2 cellular contexts compared by ENCODE assay signal in the genomic region with DNA sequence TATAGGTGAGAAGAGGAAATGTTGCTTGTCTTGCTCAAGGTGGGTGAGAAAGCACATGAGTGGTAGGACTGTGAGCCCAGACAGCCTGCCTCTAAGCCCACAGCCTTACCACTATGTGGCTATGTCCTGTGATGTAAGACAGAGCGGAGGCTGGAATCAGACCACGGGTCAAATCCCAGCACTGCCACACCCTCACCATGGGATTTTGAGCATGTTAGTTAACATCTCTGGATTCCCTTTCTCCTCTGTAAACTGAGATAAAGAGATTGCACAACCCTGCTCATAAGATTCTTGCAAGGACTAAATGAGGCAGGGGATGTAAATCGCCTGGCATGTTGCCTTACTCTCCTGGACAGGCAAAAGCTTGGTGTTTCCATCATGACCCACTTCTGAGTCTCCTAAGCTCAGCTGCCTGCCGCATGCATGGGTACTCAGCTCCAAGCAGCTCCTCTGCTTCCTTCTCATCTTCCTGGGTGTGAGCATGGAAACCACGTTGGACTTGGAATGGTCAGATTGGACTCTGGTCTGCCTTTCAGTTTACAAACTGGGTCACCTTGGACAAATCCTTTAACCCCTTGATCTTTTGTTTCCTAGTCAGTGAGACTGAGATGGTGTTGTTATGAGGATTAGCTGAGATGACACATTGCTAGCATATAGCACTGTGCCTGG.
A peak's percentile ranks its signal among the peaks of the same experiment; 100 is the strongest.
TF ChIP-seq lines count a peak whose summit lies in the region.

No MANE protein-coding gene starts in this region.

TF ChIP-seq in HepG2, 621 proteins besides CTCF, POLR2A, EP300 and RAD21 (continued from another document and continues in another):
- TF ChIP-seq CBX2 (IDR thresholded peaks at IDR 0.05; ENCODE audit: low read depth, low read length), result no peak
- TF ChIP-seq CBX2 (CRISPR knock-in tag; IDR thresholded peaks at IDR 0.05; ENCODE audit: low read depth), result no peak
- no peak for TF ChIP-seq MAF1 (CRISPR knock-in tag; IDR thresholded peaks at IDR 0.05; ENCODE audit: borderline replicate concordance)
- TF ChIP-seq HNF4A (CRISPR knock-in tag; IDR thresholded peaks at IDR 0.05), result peak; percentile 29
- TF ChIP-seq, protein P1, sequence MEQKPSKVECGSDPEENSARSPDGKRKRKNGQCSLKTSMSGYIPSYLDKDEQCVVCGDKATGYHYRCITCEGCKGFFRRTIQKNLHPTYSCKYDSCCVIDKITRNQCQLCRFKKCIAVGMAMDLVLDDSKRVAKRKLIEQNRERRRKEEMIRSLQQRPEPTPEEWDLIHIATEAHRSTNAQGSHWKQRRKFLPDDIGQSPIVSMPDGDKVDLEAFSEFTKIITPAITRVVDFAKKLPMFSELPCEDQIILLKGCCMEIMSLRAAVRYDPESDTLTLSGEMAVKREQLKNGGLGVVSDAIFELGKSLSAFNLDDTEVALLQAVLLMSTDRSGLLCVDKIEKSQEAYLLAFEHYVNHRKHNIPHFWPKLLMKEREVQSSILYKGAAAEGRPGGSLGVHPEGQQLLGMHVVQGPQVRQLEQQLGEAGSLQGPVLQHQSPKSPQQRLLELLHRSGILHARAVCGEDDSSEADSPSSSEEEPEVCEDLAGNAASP (CRISPR knock-in tag; IDR thresholded peaks at IDR 0.05; ENCODE audit: borderline replicate concordance), result no peak
- no peak for TF ChIP-seq ZBTB3 (CRISPR knock-in tag; IDR thresholded peaks at IDR 0.05; ENCODE audit: borderline replicate concordance, low read depth)
- TF ChIP-seq, protein P2, sequence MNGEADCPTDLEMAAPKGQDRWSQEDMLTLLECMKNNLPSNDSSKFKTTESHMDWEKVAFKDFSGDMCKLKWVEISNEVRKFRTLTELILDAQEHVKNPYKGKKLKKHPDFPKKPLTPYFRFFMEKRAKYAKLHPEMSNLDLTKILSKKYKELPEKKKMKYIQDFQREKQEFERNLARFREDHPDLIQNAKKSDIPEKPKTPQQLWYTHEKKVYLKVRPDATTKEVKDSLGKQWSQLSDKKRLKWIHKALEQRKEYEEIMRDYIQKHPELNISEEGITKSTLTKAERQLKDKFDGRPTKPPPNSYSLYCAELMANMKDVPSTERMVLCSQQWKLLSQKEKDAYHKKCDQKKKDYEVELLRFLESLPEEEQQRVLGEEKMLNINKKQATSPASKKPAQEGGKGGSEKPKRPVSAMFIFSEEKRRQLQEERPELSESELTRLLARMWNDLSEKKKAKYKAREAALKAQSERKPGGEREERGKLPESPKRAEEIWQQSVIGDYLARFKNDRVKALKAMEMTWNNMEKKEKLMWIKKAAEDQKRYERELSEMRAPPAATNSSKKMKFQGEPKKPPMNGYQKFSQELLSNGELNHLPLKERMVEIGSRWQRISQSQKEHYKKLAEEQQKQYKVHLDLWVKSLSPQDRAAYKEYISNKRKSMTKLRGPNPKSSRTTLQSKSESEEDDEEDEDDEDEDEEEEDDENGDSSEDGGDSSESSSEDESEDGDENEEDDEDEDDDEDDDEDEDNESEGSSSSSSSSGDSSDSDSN (CRISPR knock-in tag; IDR thresholded peaks at IDR 0.05), result no peak
- TF ChIP-seq CEBPB (IDR thresholded peaks at IDR 0.05; ENCODE audit: borderline replicate concordance, low read depth, low read length), result peak; percentile 45; the same call in 1 of the 2 replicates
- no peak for TF ChIP-seq ZNF616 (CRISPR knock-in tag; IDR thresholded peaks at IDR 0.05; ENCODE audit: low read depth)
- TF ChIP-seq, protein P3, sequence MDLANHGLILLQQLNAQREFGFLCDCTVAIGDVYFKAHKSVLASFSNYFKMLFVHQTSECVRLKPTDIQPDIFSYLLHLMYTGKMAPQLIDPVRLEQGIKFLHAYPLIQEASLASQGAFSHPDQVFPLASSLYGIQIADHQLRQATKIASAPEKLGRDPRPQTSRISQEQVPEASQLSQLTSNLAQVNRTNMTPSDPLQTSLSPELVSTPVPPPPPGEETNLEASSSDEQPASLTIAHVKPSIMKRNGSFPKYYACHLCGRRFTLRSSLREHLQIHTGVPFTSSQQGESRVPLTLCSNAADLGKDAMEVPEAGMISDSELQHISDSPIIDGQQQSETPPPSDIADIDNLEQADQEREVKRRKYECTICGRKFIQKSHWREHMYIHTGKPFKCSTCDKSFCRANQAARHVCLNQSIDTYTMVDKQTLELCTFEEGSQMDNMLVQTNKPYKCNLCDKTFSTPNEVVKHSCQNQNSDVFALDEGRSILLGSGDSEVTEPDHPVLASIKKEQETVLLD (CRISPR knock-in tag; IDR thresholded peaks at IDR 0.05; ENCODE audit: low read depth), result no peak
- no peak for TF ChIP-seq ZNF343 (CRISPR knock-in tag; IDR thresholded peaks at IDR 0.05)
- TF ChIP-seq NFIC (IDR thresholded peaks at IDR 0.05; ENCODE audit: low read length), result no peak
- TF ChIP-seq RBM22 (optimal IDR thresholded peaks at IDR 0.05; ENCODE audit: low read length), result no peak
- TF ChIP-seq, protein P4, sequence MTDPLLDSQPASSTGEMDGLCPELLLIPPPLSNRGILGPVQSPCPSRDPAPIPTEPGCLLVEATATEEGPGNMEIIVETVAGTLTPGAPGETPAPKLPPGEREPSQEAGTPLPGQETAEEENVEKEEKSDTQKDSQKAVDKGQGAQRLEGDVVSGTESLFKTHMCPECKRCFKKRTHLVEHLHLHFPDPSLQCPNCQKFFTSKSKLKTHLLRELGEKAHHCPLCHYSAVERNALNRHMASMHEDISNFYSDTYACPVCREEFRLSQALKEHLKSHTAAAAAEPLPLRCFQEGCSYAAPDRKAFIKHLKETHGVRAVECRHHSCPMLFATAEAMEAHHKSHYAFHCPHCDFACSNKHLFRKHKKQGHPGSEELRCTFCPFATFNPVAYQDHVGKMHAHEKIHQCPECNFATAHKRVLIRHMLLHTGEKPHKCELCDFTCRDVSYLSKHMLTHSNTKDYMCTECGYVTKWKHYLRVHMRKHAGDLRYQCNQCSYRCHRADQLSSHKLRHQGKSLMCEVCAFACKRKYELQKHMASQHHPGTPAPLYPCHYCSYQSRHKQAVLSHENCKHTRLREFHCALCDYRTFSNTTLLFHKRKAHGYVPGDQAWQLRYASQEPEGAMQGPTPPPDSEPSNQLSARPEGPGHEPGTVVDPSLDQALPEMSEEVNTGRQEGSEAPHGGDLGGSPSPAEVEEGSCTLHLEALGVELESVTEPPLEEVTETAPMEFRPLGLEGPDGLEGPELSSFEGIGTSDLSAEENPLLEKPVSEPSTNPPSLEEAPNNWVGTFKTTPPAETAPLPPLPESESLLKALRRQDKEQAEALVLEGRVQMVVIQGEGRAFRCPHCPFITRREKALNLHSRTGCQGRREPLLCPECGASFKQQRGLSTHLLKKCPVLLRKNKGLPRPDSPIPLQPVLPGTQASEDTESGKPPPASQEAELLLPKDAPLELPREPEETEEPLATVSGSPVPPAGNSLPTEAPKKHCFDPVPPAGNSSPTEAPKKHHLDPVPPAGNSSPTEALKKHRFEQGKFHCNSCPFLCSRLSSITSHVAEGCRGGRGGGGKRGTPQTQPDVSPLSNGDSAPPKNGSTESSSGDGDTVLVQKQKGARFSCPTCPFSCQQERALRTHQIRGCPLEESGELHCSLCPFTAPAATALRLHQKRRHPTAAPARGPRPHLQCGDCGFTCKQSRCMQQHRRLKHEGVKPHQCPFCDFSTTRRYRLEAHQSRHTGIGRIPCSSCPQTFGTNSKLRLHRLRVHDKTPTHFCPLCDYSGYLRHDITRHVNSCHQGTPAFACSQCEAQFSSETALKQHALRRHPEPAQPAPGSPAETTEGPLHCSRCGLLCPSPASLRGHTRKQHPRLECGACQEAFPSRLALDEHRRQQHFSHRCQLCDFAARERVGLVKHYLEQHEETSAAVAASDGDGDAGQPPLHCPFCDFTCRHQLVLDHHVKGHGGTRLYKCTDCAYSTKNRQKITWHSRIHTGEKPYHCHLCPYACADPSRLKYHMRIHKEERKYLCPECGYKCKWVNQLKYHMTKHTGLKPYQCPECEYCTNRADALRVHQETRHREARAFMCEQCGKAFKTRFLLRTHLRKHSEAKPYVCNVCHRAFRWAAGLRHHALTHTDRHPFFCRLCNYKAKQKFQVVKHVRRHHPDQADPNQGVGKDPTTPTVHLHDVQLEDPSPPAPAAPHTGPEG (CRISPR knock-in tag; IDR thresholded peaks at IDR 0.05), result no peak
- TF ChIP-seq ZNF652 (CRISPR knock-in tag; IDR thresholded peaks at IDR 0.05; ENCODE audit: borderline replicate concordance, low read depth), result peak; percentile 82

TF ChIP-seq in SK-N-SH treated with all-trans-retinoic acid at 6 μM for 48 hours, 23 proteins besides CTCF, POLR2A, EP300 and RAD21:
- TF ChIP-seq, protein P5, sequence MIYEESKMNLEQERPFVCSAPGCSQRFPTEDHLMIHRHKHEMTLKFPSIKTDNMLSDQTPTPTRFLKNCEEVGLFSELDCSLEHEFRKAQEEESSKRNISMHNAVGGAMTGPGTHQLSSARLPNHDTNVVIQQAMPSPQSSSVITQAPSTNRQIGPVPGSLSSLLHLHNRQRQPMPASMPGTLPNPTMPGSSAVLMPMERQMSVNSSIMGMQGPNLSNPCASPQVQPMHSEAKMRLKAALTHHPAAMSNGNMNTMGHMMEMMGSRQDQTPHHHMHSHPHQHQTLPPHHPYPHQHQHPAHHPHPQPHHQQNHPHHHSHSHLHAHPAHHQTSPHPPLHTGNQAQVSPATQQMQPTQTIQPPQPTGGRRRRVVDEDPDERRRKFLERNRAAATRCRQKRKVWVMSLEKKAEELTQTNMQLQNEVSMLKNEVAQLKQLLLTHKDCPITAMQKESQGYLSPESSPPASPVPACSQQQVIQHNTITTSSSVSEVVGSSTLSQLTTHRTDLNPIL (CRISPR knock-in tag; IDR thresholded peaks at IDR 0.05; ENCODE audit: low read depth), result no peak
- TF ChIP-seq ZC3H10 (CRISPR knock-in tag; IDR thresholded peaks at IDR 0.05) (no peak), ISL1 (CRISPR knock-in tag; IDR thresholded peaks at IDR 0.05) (no peak), CSDC2 (CRISPR knock-in tag; IDR thresholded peaks at IDR 0.05) (no peak), RARB (CRISPR knock-in tag; IDR thresholded peaks at IDR 0.05) (no peak), ARNTL (CRISPR knock-in tag; IDR thresholded peaks at IDR 0.05; ENCODE audit: borderline replicate concordance, low read depth) (no peak), GLIS3 (CRISPR knock-in tag; IDR thresholded peaks at IDR 0.05) (no peak), ZFP30 (CRISPR knock-in tag; IDR thresholded peaks at IDR 0.05) (no peak), PPARA (CRISPR knock-in tag; IDR thresholded peaks at IDR 0.05; ENCODE audit: borderline replicate concordance) (no peak), OSR1 (CRISPR knock-in tag; IDR thresholded peaks at IDR 0.05) (no peak), TCF4 (CRISPR knock-in tag; IDR thresholded peaks at IDR 0.05; ENCODE audit: borderline replicate concordance) (no peak), ZNF565 (CRISPR knock-in tag; conservative IDR thresholded peaks at IDR 0.05; ENCODE audit: low read depth) (no peak)
- TF ChIP-seq, protein P6, sequence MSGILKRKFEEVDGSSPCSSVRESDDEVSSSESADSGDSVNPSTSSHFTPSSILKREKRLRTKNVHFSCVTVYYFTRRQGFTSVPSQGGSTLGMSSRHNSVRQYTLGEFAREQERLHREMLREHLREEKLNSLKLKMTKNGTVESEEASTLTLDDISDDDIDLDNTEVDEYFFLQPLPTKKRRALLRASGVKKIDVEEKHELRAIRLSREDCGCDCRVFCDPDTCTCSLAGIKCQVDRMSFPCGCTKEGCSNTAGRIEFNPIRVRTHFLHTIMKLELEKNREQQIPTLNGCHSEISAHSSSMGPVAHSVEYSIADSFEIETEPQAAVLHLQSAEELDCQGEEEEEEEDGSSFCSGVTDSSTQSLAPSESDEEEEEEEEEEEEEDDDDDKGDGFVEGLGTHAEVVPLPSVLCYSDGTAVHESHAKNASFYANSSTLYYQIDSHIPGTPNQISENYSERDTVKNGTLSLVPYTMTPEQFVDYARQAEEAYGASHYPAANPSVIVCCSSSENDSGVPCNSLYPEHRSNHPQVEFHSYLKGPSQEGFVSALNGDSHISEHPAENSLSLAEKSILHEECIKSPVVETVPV (CRISPR knock-in tag; IDR thresholded peaks at IDR 0.05), result no peak
- TF ChIP-seq, protein P7, sequence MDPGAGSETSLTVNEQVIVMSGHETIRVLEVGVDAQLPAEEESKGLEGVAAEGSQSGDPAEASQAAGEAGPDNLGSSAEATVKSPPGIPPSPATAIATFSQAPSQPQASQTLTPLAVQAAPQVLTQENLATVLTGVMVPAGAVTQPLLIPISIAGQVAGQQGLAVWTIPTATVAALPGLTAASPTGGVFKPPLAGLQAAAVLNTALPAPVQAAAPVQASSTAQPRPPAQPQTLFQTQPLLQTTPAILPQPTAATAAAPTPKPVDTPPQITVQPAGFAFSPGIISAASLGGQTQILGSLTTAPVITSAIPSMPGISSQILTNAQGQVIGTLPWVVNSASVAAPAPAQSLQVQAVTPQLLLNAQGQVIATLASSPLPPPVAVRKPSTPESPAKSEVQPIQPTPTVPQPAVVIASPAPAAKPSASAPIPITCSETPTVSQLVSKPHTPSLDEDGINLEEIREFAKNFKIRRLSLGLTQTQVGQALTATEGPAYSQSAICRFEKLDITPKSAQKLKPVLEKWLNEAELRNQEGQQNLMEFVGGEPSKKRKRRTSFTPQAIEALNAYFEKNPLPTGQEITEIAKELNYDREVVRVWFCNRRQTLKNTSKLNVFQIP (CRISPR knock-in tag; IDR thresholded peaks at IDR 0.05; ENCODE audit: borderline replicate concordance, low read depth), result no peak
- TF ChIP-seq, protein P8, sequence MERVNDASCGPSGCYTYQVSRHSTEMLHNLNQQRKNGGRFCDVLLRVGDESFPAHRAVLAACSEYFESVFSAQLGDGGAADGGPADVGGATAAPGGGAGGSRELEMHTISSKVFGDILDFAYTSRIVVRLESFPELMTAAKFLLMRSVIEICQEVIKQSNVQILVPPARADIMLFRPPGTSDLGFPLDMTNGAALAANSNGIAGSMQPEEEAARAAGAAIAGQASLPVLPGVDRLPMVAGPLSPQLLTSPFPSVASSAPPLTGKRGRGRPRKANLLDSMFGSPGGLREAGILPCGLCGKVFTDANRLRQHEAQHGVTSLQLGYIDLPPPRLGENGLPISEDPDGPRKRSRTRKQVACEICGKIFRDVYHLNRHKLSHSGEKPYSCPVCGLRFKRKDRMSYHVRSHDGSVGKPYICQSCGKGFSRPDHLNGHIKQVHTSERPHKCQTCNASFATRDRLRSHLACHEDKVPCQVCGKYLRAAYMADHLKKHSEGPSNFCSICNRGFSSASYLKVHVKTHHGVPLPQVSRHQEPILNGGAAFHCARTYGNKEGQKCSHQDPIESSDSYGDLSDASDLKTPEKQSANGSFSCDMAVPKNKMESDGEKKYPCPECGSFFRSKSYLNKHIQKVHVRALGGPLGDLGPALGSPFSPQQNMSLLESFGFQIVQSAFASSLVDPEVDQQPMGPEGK (CRISPR knock-in tag; IDR thresholded peaks at IDR 0.05; ENCODE audit: borderline replicate concordance), result no peak
- TF ChIP-seq, protein P9, sequence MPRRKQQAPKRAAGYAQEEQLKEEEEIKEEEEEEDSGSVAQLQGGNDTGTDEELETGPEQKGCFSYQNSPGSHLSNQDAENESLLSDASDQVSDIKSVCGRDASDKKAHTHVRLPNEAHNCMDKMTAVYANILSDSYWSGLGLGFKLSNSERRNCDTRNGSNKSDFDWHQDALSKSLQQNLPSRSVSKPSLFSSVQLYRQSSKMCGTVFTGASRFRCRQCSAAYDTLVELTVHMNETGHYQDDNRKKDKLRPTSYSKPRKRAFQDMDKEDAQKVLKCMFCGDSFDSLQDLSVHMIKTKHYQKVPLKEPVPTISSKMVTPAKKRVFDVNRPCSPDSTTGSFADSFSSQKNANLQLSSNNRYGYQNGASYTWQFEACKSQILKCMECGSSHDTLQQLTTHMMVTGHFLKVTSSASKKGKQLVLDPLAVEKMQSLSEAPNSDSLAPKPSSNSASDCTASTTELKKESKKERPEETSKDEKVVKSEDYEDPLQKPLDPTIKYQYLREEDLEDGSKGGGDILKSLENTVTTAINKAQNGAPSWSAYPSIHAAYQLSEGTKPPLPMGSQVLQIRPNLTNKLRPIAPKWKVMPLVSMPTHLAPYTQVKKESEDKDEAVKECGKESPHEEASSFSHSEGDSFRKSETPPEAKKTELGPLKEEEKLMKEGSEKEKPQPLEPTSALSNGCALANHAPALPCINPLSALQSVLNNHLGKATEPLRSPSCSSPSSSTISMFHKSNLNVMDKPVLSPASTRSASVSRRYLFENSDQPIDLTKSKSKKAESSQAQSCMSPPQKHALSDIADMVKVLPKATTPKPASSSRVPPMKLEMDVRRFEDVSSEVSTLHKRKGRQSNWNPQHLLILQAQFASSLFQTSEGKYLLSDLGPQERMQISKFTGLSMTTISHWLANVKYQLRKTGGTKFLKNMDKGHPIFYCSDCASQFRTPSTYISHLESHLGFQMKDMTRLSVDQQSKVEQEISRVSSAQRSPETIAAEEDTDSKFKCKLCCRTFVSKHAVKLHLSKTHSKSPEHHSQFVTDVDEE (CRISPR knock-in tag; IDR thresholded peaks at IDR 0.05), result no peak
